ENCODE assay signal across 1 cellular context in genomic region chr9:106784076-106784475, GRCh38.
TF ChIP-seq lines count a peak whose summit lies in the region.

No MANE protein-coding gene starts in this region.

TF ChIP-seq in HepG2, 621 proteins besides CTCF, POLR2A, EP300 and RAD21 (continued from another document):
- no peak for TF ChIP-seq KDM4B (CRISPR knock-in tag; IDR thresholded peaks at IDR 0.05)
- TF ChIP-seq ZNF414 (CRISPR knock-in tag; IDR thresholded peaks at IDR 0.05) = no peak
- TF ChIP-seq ZNF724P (CRISPR knock-in tag; IDR thresholded peaks at IDR 0.05; ENCODE audit: borderline replicate concordance) = no peak
- TF ChIP-seq ZNF572 (CRISPR knock-in tag; IDR thresholded peaks at IDR 0.05) = no peak
- no peak for TF ChIP-seq ZNF563 (CRISPR knock-in tag; IDR thresholded peaks at IDR 0.05)
- TF ChIP-seq NCOA5 (CRISPR knock-in tag; IDR thresholded peaks at IDR 0.05) = no peak
- no peak for TF ChIP-seq FOXO4 (CRISPR knock-in tag; conservative IDR thresholded peaks at IDR 0.05)
